8 cellular contexts compared by ENCODE assay signal in the genomic region with DNA sequence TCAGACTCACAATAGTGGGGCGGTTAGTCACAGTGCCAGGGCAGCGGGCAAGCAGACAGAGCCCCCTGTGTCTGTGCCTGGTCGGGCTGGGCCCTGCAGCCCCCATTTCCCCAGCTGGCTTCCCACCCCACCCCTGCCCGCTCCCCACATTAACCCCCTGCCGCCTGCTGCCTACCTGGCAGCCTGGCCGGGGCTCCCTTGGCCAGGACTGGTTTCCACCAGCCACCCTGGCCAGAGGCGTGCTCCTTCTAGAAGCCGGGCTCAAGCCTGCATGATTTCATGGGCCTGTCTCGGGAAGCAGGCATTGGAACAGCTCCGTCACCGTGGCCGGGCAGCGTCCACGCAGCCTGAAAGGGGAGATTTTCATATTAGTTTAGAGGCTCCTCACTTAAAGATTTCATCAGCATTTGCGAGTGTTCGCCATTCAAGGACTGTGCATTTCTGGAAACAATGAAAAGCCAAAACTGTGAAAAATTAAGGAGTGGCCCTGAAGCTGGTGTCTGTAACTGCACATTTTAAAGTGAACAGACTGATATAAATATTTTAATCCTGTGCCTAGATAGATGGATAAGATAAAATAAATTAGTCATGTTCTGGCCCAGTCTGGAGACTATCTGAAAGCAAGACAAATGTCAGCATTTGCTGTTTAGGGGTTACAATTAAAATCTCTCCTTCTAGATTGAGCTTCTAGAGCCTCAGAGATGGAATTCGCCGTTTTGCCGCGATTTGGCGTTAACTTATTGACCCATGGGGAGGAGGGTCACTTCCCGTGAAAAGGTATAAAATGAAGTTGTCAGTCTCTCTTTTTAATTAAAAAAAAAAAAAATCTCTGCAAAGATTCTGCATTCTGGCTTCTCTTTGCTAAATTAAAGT.
DNase-seq lines count a peak whose midpoint lies in the region; ATAC-seq and TF ChIP-seq lines count a peak whose summit lies in the region.

No MANE protein-coding gene starts in this region.

- WGBS in heart right ventricle, 2 donors = 24 to 38% methylated on average over 22 of the region's 22 CpGs

- peak overlapping the region; percentile 88 to 97 (median 88) for H3K9ac ChIP-seq in skeletal muscle tissue (ENCODE audit: low read depth in 1 of 3, low read length in 3 of 3)

- H3K27ac Mint-ChIP-seq in T-cell (peak overlapping the region; percentile 76 to 92), type B pancreatic cell (no peak overlapping the region)

- no peaks in the 10 kb centered on the region for H3K9me3 ChIP-seq in heart right ventricle
- H3K9me3 ChIP-seq in skeletal muscle tissue (ENCODE audit: control insufficient read depth in 3 of 3, low read length in 3 of 3) = no peaks in the 10 kb centered on the region

- H3K36me3 ChIP-seq in heart right ventricle (no peaks in the 10 kb centered on the region), skeletal muscle tissue (ENCODE audit: control insufficient read depth in 3 of 3, insufficient read depth in 3 of 3, low read length in 3 of 3) (peaks cover 0 to under 1% (median 0%) of the 10 kb centered on the region in 3 donors)

- no peaks in the 10 kb centered on the region for H3K27me3 ChIP-seq in heart right ventricle
- H3K27me3 ChIP-seq in skeletal muscle tissue (ENCODE audit: control insufficient read depth in 3 of 3, insufficient read depth in 3 of 3, low read length in 3 of 3) = no peaks in the 10 kb centered on the region

- H3K4me3 ChIP-seq in heart right ventricle (peak overlapping the region in 9 of 10 donors; percentile 22 to 87 (median 76)), skeletal muscle tissue (ENCODE audit: low read length in 3 of 3) (peak overlapping the region; percentile 61 to 84 (median 84))

- H3K4me1 ChIP-seq in heart right ventricle = peaks cover 34 to 90% (median 86%) of the 10 kb centered on the region in 9 donors
- peaks cover 67 to 79% (median 70%) of the 10 kb centered on the region in 3 donors for H3K4me1 ChIP-seq in skeletal muscle tissue (ENCODE audit: control insufficient read depth in 3 of 3, insufficient read depth in 3 of 3, low read length in 3 of 3)

- H3K4me3 Mint-ChIP-seq in T-cell (peak overlapping the region in 1 of 3 donors; percentile 94), type B pancreatic cell (no peak overlapping the region)

- POLR2A ChIA-PET in T-cell (lab: Charles Lee) = no interaction called here

- no peaks in the 10 kb centered on the region for H3K27me3 Mint-ChIP-seq in T-cell
- peaks cover 43% of the 10 kb centered on the region for H3K27me3 Mint-ChIP-seq in type B pancreatic cell

- no peak for TF ChIP-seq CTCF in heart right ventricle (IDR thresholded peaks at IDR 0.05)
- TF ChIP-seq CTCF in type B pancreatic cell (conservative IDR thresholded peaks at IDR 0.05) = no peak

- H3K36me3 Mint-ChIP-seq in T-cell = no peaks in the 10 kb centered on the region
- no peaks in the 10 kb centered on the region for H3K36me3 Mint-ChIP-seq in type B pancreatic cell

- H3K4me1 Mint-ChIP-seq in T-cell = peaks cover 56 to 70% (median 59%) of the 10 kb centered on the region in 3 donors
- H3K4me1 Mint-ChIP-seq in type B pancreatic cell (ENCODE audit: unreplicated experiment) = peaks cover 8% of the 10 kb centered on the region

- intact Hi-C loops in heart right ventricle (cut with DNase I) = no loop called here

- H3K27ac ChIP-seq in heart right ventricle (peak overlapping the region; percentile 98 to 100 (median 100)), skeletal muscle tissue (ENCODE audit: low read depth, low read length) (peak overlapping the region; percentile 77)

- ATAC-seq in T-cell (replicated peaks in 1 of 4) (no peak), heart right ventricle (peak in 1 of 8 donors; percentile 9), HG02938 (IDR thresholded peaks at IDR 0.05; ENCODE audit: unreplicated experiment) (no peak), HG03280 (IDR thresholded peaks at IDR 0.05; ENCODE audit: unreplicated experiment) (no peak)

- CTCF ChIA-PET in T-cell (lab: Charles Lee) = no interaction called here

- H3K9me3 Mint-ChIP-seq in T-cell (no peaks in the 10 kb centered on the region), type B pancreatic cell (no peaks in the 10 kb centered on the region)

- DNase-seq in HCEC 1CT (peak; percentile 45), T-cell (no peak), heart right ventricle (peak in 1 of 2 donors; percentile 40), type B pancreatic cell (ENCODE audit: extremely low spot score, unreplicated experiment) (no peak), cerebellum (ENCODE audit: low spot score) (no peak)
